20 cellular contexts compared by ENCODE assay signal in the genomic region with DNA sequence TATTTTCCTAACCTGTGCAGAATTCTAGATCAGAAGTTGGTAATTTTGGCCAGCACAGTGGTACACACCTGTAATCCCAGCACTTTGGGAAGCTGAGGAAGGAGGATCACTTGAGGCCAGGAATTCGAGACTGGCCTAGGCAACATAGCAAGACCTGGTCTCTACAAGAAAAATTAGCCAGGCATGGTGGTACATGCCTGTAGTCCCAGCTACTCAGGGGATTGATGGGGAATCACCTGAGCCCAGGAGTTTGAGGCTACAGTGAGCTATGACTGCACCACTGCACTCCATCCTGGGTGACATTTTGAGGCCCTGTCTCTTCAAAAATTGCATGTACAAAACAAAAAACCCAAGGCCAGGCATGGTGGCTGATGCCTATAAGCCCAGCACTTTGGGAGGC. TPM values are rescaled to one million over a fixed set of nuclear protein-coding genes. Genes with fewer than 3 reads are reported as not detected.
DNase-seq lines count a peak whose midpoint lies in the region; ATAC-seq and TF ChIP-seq lines count a peak whose summit lies in the region.
"Had no signal": no experiment of that assay in that cellular context is flagged by ENCODE, and none has a peak within 500 bp of the region (broad histone marks: within the 10 kb centered on the region; RNA-seq: fewer than 3 reads in every experiment).

No MANE protein-coding gene starts in this region.

- H3K36me3 Mint-ChIP-seq in activated naive CD4-positive, alpha-beta T cell treated with anti-CD3 and anti-CD28 coated beads, Interleukin-2, amount 50 U/mL, for 72 hours = peaks cover 13 to 26% of the 10 kb centered on the region in 2 donors
- peaks cover 70% of the 10 kb centered on the region for H3K36me3 Mint-ChIP-seq in endodermal cell (ENCODE audit: low read depth)
- H3K36me3 Mint-ChIP-seq in stimulated activated naive CD8-positive, alpha-beta T cell treated with anti-CD3 and anti-CD28 coated beads, Interleukin-15, Interleukin-2, amounts not matched to agents 100 ng/mL and 50 ng/mL, for 24 hours (ENCODE audit: low read depth) = peaks cover 58% of the 10 kb centered on the region

- H3K4me3 ChIP-seq in endodermal cell (ENCODE audit: low read length) = no peak overlapping the region
- H3K4me3 ChIP-seq: gastrocnemius medialis, stomach, upper lobe of left lung had no signal

- H3K9ac ChIP-seq in endodermal cell (ENCODE audit: extremely low read depth, low read length, poor library complexity, severe bottlenecking) = no peak overlapping the region

- peak; percentile 27 to 56 for ATAC-seq in activated naive CD4-positive, alpha-beta T cell treated with anti-CD3 and anti-CD28 coated beads, Interleukin-2, amount 50 U/mL, for 72 hours
- no peak for ATAC-seq in HG03432 (IDR thresholded peaks at IDR 0.05; ENCODE audit: unreplicated experiment)
- ATAC-seq in HG03095 (IDR thresholded peaks at IDR 0.05; ENCODE audit: unreplicated experiment) = no peak
- ATAC-seq: gastrocnemius medialis, left cardiac atrium had no signal

- no peaks in the 10 kb centered on the region for H3K27me3 Mint-ChIP-seq in endodermal cell (ENCODE audit: insufficient read depth)
- no peaks in the 10 kb centered on the region for H3K27me3 Mint-ChIP-seq in stimulated activated naive CD8-positive, alpha-beta T cell treated with anti-CD3 and anti-CD28 coated beads, Interleukin-15, Interleukin-2, amounts not matched to agents 100 ng/mL and 50 ng/mL, for 24 hours
- H3K27me3 Mint-ChIP-seq: CD8-positive, alpha-beta memory T cell had no signal

- H3K4me3 Mint-ChIP-seq in endodermal cell = no peak overlapping the region
- H3K4me3 Mint-ChIP-seq in stimulated activated naive CD8-positive, alpha-beta T cell treated with anti-CD3 and anti-CD28 coated beads, Interleukin-15, Interleukin-2, amounts not matched to agents 100 ng/mL and 50 ng/mL, for 24 hours = no peak overlapping the region
- H3K4me3 Mint-ChIP-seq: CD8-positive, alpha-beta memory T cell; mesothelial cell of epicardium; T-helper 2 cell treated with Interferon-gamma antibody and Interleukin-4, amounts not matched to agents 5 μg/mL and 100 μg/mL, for 36 hours had no signal

- peak overlapping the region; percentile 29 to 54 for H3K27ac Mint-ChIP-seq in activated naive CD4-positive, alpha-beta T cell treated with anti-CD3 and anti-CD28 coated beads, Interleukin-2, amount 50 U/mL, for 72 hours
- peak overlapping the region; percentile 64 for H3K27ac Mint-ChIP-seq in endodermal cell
- H3K27ac Mint-ChIP-seq in stimulated activated naive CD8-positive, alpha-beta T cell treated with anti-CD3 and anti-CD28 coated beads, Interleukin-15, Interleukin-2, amounts not matched to agents 100 ng/mL and 50 ng/mL, for 24 hours = peak overlapping the region; percentile 71
- H3K27ac Mint-ChIP-seq: T-helper 2 cell treated with Interferon-gamma antibody and Interleukin-4, amounts not matched to agents 5 μg/mL and 100 μg/mL, for 36 hours had no signal

- DNase-seq in activated naive CD4-positive, alpha-beta T cell treated with anti-CD3 and anti-CD28 coated beads, Interleukin-2, amount 50 U/mL, for 72 hours (ENCODE audit: low spot score in 2 of 2) = no peak
- DNase-seq in activated naive CD4-positive, alpha-beta T cell treated with anti-CD3 and anti-CD28 coated beads, Interleukin-2, amount 50 U/mL, for 16 hours = no peak
- DNase-seq in endodermal cell (no peak), DMS53 treated with DMSO at 0.1 percent for 48 hours (lab: John Stamatoyannopoulos, UW; ENCODE audit: unreplicated experiment) (no peak)
- DNase-seq: CD8-positive, alpha-beta memory T cell; erythroblast; gastrocnemius medialis; H7; KG1; left cardiac atrium; NCI-H2029; retina; stomach; upper lobe of left lung had no signal

- H3K4me1 ChIP-seq in endodermal cell (ENCODE audit: control insufficient read depth, insufficient read depth, low read length) = no peaks in the 10 kb centered on the region
- H3K4me1 ChIP-seq: gastrocnemius medialis, stomach, upper lobe of left lung had no signal

- H3K9me3 Mint-ChIP-seq in activated naive CD4-positive, alpha-beta T cell treated with anti-CD3 and anti-CD28 coated beads, Interleukin-2, amount 50 U/mL, for 72 hours = no peaks in the 10 kb centered on the region
- no peaks in the 10 kb centered on the region for H3K9me3 Mint-ChIP-seq in endodermal cell
- no peaks in the 10 kb centered on the region for H3K9me3 Mint-ChIP-seq in stimulated activated naive CD8-positive, alpha-beta T cell treated with anti-CD3 and anti-CD28 coated beads, Interleukin-15, Interleukin-2, amounts not matched to agents 100 ng/mL and 50 ng/mL, for 24 hours
- H3K9me3 Mint-ChIP-seq: CD8-positive, alpha-beta memory T cell; mesothelial cell of epicardium; T-helper 2 cell treated with Interferon-gamma antibody and Interleukin-4, amounts not matched to agents 5 μg/mL and 100 μg/mL, for 36 hours had no signal

- H3K9me3 ChIP-seq in endodermal cell (ENCODE audit: control insufficient read depth, low read length) = no peaks in the 10 kb centered on the region
- H3K9me3 ChIP-seq: gastrocnemius medialis, stomach, upper lobe of left lung had no signal

- H3K4me1 Mint-ChIP-seq in endodermal cell = no peaks in the 10 kb centered on the region
- H3K4me1 Mint-ChIP-seq in stimulated activated naive CD8-positive, alpha-beta T cell treated with anti-CD3 and anti-CD28 coated beads, Interleukin-15, Interleukin-2, amounts not matched to agents 100 ng/mL and 50 ng/mL, for 24 hours (ENCODE audit: low read depth) = peaks cover 15% of the 10 kb centered on the region
- H3K4me1 Mint-ChIP-seq: mesothelial cell of epicardium had no signal

- no peak for TF ChIP-seq CTCF in endodermal cell (conservative IDR thresholded peaks at IDR 0.05)

- peaks cover 79% of the 10 kb centered on the region for H3K36me3 ChIP-seq in endodermal cell (ENCODE audit: control insufficient read depth, insufficient read depth, low read length)

- WGBS in endodermal cell (ENCODE audit: insufficient coverage in 1 of 2, insufficient read length in 1 of 2), 2 experiments = 91% methylated on average over 1 of the region's 1 CpG; no CpG with 5 or more reads in 1 of the 2 experiments

- H3K27me3 ChIP-seq in endodermal cell (ENCODE audit: control insufficient read depth, insufficient read depth, low read length, poor library complexity, severe bottlenecking) = no peaks in the 10 kb centered on the region
- H3K27me3 ChIP-seq: gastrocnemius medialis, stomach, upper lobe of left lung had no signal

- H3K27ac ChIP-seq in endodermal cell (ENCODE audit: low read depth, low read length) = no peak overlapping the region
- H3K27ac ChIP-seq: gastrocnemius medialis, stomach, upper lobe of left lung had no signal

TF ChIP-seq in PFSK-1, 5 proteins besides CTCF, POLR2A, EP300 and RAD21 (continues in another document):
- TF ChIP-seq, protein P1, sequence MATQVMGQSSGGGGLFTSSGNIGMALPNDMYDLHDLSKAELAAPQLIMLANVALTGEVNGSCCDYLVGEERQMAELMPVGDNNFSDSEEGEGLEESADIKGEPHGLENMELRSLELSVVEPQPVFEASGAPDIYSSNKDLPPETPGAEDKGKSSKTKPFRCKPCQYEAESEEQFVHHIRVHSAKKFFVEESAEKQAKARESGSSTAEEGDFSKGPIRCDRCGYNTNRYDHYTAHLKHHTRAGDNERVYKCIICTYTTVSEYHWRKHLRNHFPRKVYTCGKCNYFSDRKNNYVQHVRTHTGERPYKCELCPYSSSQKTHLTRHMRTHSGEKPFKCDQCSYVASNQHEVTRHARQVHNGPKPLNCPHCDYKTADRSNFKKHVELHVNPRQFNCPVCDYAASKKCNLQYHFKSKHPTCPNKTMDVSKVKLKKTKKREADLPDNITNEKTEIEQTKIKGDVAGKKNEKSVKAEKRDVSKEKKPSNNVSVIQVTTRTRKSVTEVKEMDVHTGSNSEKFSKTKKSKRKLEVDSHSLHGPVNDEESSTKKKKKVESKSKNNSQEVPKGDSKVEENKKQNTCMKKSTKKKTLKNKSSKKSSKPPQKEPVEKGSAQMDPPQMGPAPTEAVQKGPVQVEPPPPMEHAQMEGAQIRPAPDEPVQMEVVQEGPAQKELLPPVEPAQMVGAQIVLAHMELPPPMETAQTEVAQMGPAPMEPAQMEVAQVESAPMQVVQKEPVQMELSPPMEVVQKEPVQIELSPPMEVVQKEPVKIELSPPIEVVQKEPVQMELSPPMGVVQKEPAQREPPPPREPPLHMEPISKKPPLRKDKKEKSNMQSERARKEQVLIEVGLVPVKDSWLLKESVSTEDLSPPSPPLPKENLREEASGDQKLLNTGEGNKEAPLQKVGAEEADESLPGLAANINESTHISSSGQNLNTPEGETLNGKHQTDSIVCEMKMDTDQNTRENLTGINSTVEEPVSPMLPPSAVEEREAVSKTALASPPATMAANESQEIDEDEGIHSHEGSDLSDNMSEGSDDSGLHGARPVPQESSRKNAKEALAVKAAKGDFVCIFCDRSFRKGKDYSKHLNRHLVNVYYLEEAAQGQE (IDR thresholded peaks at IDR 0.05; ENCODE audit: insufficient read depth in 1 of 2, low read depth in 2 of 2, low read length in 2 of 2) = no peak
- TF ChIP-seq FOXP2 (optimal IDR thresholded peaks at IDR 0.05; ENCODE audit: borderline replicate concordance, extremely low read depth, extremely low read length, insufficient read depth) = no peak
- TF ChIP-seq SIN3A (IDR thresholded peaks at IDR 0.05; ENCODE audit: borderline replicate concordance, insufficient read depth, low read length) = no peak
- 0 out of 2 replicates have a peak, but pooled peaks have one; percentile 14 for TF ChIP-seq POLR2AphosphoS5 (IDR thresholded peaks at IDR 0.05; ENCODE audit: low read depth, low read length)

RNA-seq across cellular contexts. Expression of a gene that starts 8.6 kb away (rescaled TPM):
- total RNA-seq in activated naive CD4-positive, alpha-beta T cell treated with anti-CD3 and anti-CD28 coated beads, Interleukin-2, amount 50 U/mL, for 72 hours = 1,000 to 10,000 TPM in 1 of 2 donors, 100 to 1,000 TPM in 1; 610 to 1,410 TPM
- 239 TPM for polyA plus RNA-seq in PFSK-1 (2012; ENCODE audit: insufficient read length, low read depth)
- 100 to 1,000 TPM; 490 to 499 TPM for total RNA-seq in endodermal cell
- 541 TPM for polyA plus RNA-seq in endodermal cell (2013, experiment 1 of 2)
- 508 TPM for polyA plus RNA-seq in endodermal cell (2013, experiment 2 of 2)

RNA-seq across cellular contexts. Expression of a gene that starts 11.2 kb away (rescaled TPM):
- total RNA-seq in activated naive CD4-positive, alpha-beta T cell treated with anti-CD3 and anti-CD28 coated beads, Interleukin-2, amount 50 U/mL, for 72 hours = 10 to 100 TPM; 41.3 to 58.0 TPM
- polyA plus RNA-seq in PFSK-1 (2012; ENCODE audit: insufficient read length, low read depth) = 70.3 TPM
- total RNA-seq in endodermal cell = 10 to 100 TPM; 48.9 to 55.6 TPM
- polyA plus RNA-seq in endodermal cell (2013, experiment 1 of 2) = 57.7 TPM
- 54.7 TPM for polyA plus RNA-seq in endodermal cell (2013, experiment 2 of 2)

RNA-seq across cellular contexts. Expression of a gene that starts 11.4 kb away (rescaled TPM):
- 10 to 100 TPM; 25.4 to 45.0 TPM for total RNA-seq in activated naive CD4-positive, alpha-beta T cell treated with anti-CD3 and anti-CD28 coated beads, Interleukin-2, amount 50 U/mL, for 72 hours
- polyA plus RNA-seq in PFSK-1 (2012; ENCODE audit: insufficient read length, low read depth) = 35.3 TPM
- total RNA-seq in endodermal cell = 10 to 100 TPM; 44.5 to 53.6 TPM
- 39.3 TPM for polyA plus RNA-seq in endodermal cell (2013, experiment 1 of 2)
- 34.4 TPM for polyA plus RNA-seq in endodermal cell (2013, experiment 2 of 2)

RNA-seq across cellular contexts. Expression of a gene that starts 33.4 kb away (rescaled TPM):
- total RNA-seq in activated naive CD4-positive, alpha-beta T cell treated with anti-CD3 and anti-CD28 coated beads, Interleukin-2, amount 50 U/mL, for 72 hours = 10 to 100 TPM; 41.4 to 43.1 TPM
- 72.5 TPM for polyA plus RNA-seq in PFSK-1 (2012; ENCODE audit: insufficient read length, low read depth)
- total RNA-seq in endodermal cell = 10 to 100 TPM; 33.0 to 34.7 TPM
- 21.2 TPM for polyA plus RNA-seq in endodermal cell (2013, experiment 1 of 2)
- 17.7 TPM for polyA plus RNA-seq in endodermal cell (2013, experiment 2 of 2)

Comparison
In these comparisons a context has a peak if more than half of its experiments do, and no peak if none do; other contexts are left out.
1. ATAC-seq: peak in activated naive CD4-positive, alpha-beta T cell treated with anti-CD3 and anti-CD28 coated beads, Interleukin-2, amount 50 U/mL, for 72 hours (2 of 2); none in HG03432 (single experiment) and HG03095 (single experiment).
2. Peak in every context shown above with its lines, with median percentiles within 50 percentile points of each other: H3K27ac Mint-ChIP-seq.